Comparison of ENCODE assay signal across 16 cellular contexts in the genomic region with DNA sequence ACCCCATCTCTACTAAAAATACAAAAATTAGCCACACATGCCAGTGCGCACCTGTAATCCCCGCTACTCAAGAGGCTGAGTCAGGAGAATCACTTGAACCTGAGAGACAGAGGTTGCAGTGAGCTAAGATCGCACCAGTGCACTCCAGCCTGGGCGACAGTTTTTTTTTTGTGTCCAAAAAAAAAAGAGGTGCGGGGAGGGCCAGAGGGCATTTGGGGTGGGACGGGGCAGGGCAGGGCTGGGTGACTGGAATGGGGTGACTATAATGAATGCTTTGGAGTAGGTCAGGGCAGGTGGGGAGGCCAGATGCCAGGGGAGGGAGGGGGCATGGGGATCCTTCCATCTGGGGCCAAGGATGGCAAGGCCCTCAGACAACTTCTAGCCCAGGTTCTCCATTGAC. TPM values are rescaled to one million over a fixed set of nuclear protein-coding genes. Genes with fewer than 3 reads are reported as not detected.
DNase-seq lines count a peak whose midpoint lies in the region; ATAC-seq and TF ChIP-seq lines count a peak whose summit lies in the region.
"Had no signal": no experiment of that assay in that cellular context is flagged by ENCODE, and none has a peak within 500 bp of the region (broad histone marks: within the 10 kb centered on the region; RNA-seq: fewer than 3 reads in every experiment).

No MANE protein-coding gene starts in this region.

- WGBS in gastroesophageal sphincter (ENCODE audit: low coverage in 1 of 2), 2 donors: 77% methylated on average over 4 of the region's 6 CpGs; no CpG with 5 or more reads in 1 of the 2 donors
- WGBS in prostate gland: 77% methylated on average over 6 of the region's 6 CpGs

- ATAC-seq in gastroesophageal sphincter (no peak), left colon (no peak)
- no peak for ATAC-seq in activated CD4-positive, CD25-positive, alpha-beta regulatory T cell treated with anti-CD3 and anti-CD28 coated beads, Interleukin-2, amount 50 U/mL, for 24 hours
- ATAC-seq: stimulated activated naive CD8-positive, alpha-beta T cell treated with anti-CD3 and anti-CD28 coated beads, Interleukin-15, amount 100 ng/mL, for 72 hours had no signal

- TF ChIP-seq POLR2A in gastroesophageal sphincter (IDR thresholded peaks at IDR 0.05) (no peak), prostate gland (IDR thresholded peaks at IDR 0.05) (no peak)

- H3K27me3 ChIP-seq in A673 (replicated peaks; ENCODE audit: insufficient read depth, low read depth, low read length, poor library complexity) (no peaks in the 10 kb centered on the region), gastroesophageal sphincter (no peaks in the 10 kb centered on the region), prostate gland (replicated peaks; ENCODE audit: insufficient read depth) (no peaks in the 10 kb centered on the region)
- H3K27me3 ChIP-seq: BE2C, neural progenitor cell had no signal

- POLR2A ChIA-PET in A673 (lab: Charles Lee; ENCODE audit: low non-redundant PET) (no interaction called here), RWPE1 (lab: Yijun Ruan, JAX; ENCODE audit: low non-redundant PET) (interaction anchor here (0.5 to 1.2 kb wide), 2 partner anchors 18 to 24 kb away, joined by 3 read pairs; no protein-coding TSS in a partner anchor)

- TF ChIP-seq EP300 in gastroesophageal sphincter (IDR thresholded peaks at IDR 0.05): no peak

- DNase-seq in A673 (ENCODE audit: low spot score) (no peak), RWPE1 (ENCODE audit: low spot score) (peak; percentile 16), prostate gland (ENCODE audit: low spot score) (no peak), NCI-H446 treated with DMSO at 0.1 percent for 48 hours (lab: John Stamatoyannopoulos, UW) (no peak), left colon (no peak)
- DNase-seq in activated T-cell treated with anti-CD3 and anti-CD28 coated beads, Interleukin-2, amount 50 U/mL, for 48 hours: no peak
- DNase-seq: activated naive CD8-positive, alpha-beta T cell treated with anti-CD3 and anti-CD28 coated beads, Interleukin-2, amount 10 ng/mL, durations not matched to agents 7 days and 5 days; endodermal cell; NCI-H1694; NK-92 treated with Interleukin-12 subunit alpha and Interleukin-12 subunit beta, amount 100 ng/mL, for 24 hours; stimulated activated CD4-positive, alpha-beta T cell treated with anti-CD3 and anti-CD28 coated beads, Interleukin-4, amount 100 ng/mL, for 1 hour; stimulated activated naive CD8-positive, alpha-beta T cell treated with anti-CD3 and anti-CD28 coated beads, Interleukin-15, amount 100 ng/mL, for 72 hours had no signal

- H3K4me1 ChIP-seq in A673 (ENCODE audit: insufficient read depth, low read length, poor library complexity, severe bottlenecking): peaks cover 28% of the 10 kb centered on the region
- H3K4me1 ChIP-seq in gastroesophageal sphincter: peaks cover 8 to 87% (median 38%) of the 10 kb centered on the region in 3 donors
- peaks cover 42% of the 10 kb centered on the region for H3K4me1 ChIP-seq in prostate gland (replicated peaks)

- H3K9me3 ChIP-seq in A673 (ENCODE audit: low read depth, low read length, poor library complexity, severe bottlenecking) (no peaks in the 10 kb centered on the region), gastroesophageal sphincter (no peaks in the 10 kb centered on the region), prostate gland (no peaks in the 10 kb centered on the region)
- H3K9me3 ChIP-seq: BE2C had no signal

- no TSS peak for BruUV-seq in A673 (replicated peaks; lab: Mats Ljungman, UMichigan)

- peak overlapping the region; percentile 71 for H3K27ac ChIP-seq in A673 (ENCODE audit: low read depth, low read length, poor library complexity, severe bottlenecking)
- peak overlapping the region; percentile 100 for H3K27ac ChIP-seq in RWPE1
- H3K27ac ChIP-seq in gastroesophageal sphincter: peak overlapping the region; percentile 95 to 98 (median 96)
- H3K27ac ChIP-seq in prostate gland: peak overlapping the region; percentile 86 to 90
- H3K27ac ChIP-seq: neural progenitor cell had no signal

- CTCF ChIA-PET in A673 (lab: Charles Lee) (interaction anchor here (0.5 kb wide), 1 partner anchor 27 kb away, joined by 4 read pairs; no protein-coding TSS in a partner anchor), RWPE1 (lab: Yijun Ruan, JAX) (no interaction called here)

- H3K36me3 ChIP-seq in A673 (ENCODE audit: insufficient read depth, low read length, poor library complexity, severe bottlenecking) (no peaks in the 10 kb centered on the region), gastroesophageal sphincter (no peaks in the 10 kb centered on the region), prostate gland (no peaks in the 10 kb centered on the region)
- H3K36me3 ChIP-seq: BE2C, neural progenitor cell had no signal

- intact Hi-C loops in A673 (cut with micrococcal nuclease; ENCODE audit: unreplicated experiment): no loop called here
- intact Hi-C loops in prostate gland (cut with DNase I): no loop called here
- intact Hi-C loops in left colon (cut with DNase I, micrococcal nuclease): no loop called here

- H3K4me3 ChIP-seq in A673 (ENCODE audit: low read depth, low read length, poor library complexity, severe bottlenecking) (no peak overlapping the region), gastroesophageal sphincter (peak overlapping the region in 1 of 2 donors; percentile 29), prostate gland (no peak overlapping the region)
- H3K4me3 ChIP-seq: neural progenitor cell had no signal

- no peak for TF ChIP-seq CTCF in A673 (conservative IDR thresholded peaks at IDR 0.05; ENCODE audit: low read depth, low read length)
- no peak for TF ChIP-seq CTCF in RWPE1 (conservative IDR thresholded peaks at IDR 0.05; ENCODE audit: low read depth)
- no peak for TF ChIP-seq CTCF in gastroesophageal sphincter (IDR thresholded peaks at IDR 0.05)
- TF ChIP-seq CTCF in prostate gland (IDR thresholded peaks at IDR 0.05): no peak

RNA-seq across cellular contexts. Expression of a gene that starts 23.5 kb away (rescaled TPM):
- total RNA-seq in A673 (2021): 73.6 and 80.4 TPM in 2 replicates
- 10 to 100 TPM; 21.5 to 49.0 (median 28.2) TPM for total RNA-seq in gastroesophageal sphincter
- 10 to 100 TPM; 24.0 to 36.6 TPM for total RNA-seq in prostate gland
- 10 to 100 TPM; 14.6 to 14.8 TPM for total RNA-seq in left colon
